ENCODE assay signal across 8 cellular contexts in the genomic region with DNA sequence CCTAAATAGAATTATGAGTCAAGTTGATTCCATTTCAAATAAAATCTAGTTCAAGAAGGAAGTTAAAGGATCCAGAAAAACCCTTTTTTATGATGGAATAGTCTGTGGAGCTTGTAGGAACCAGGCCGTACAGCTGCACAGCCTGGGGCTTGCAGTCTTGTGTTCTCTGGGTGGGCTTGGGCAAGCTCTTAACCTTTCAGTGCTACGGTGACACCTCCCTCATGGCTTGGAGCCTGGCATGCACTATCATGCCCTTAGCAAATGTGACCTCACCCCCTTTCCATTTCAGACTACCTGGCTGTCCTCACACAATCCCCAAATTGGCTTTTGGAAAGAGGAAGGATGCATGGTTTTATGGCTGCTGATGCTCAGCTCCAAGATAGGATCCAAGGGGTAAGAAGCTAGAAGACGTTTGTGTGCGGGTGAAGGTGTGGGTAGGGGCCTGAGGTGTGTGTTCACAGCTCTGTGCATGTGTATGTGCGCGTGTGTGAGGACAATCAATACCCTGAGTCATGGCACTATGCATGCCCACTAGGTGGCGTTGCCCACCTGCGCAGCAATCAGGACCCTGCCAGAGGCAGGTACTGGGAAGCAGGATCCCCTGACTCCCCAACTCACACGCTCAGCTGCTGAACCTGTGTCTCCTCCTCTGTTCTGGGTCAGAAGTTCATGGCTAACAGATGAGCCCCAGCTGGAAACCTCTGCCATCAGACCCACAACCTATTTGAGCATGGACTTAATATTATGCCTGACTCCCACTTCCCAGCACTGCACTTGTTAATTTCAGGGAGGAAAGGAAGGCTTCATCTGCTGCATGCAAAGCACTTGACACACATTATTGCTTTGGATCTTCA.
DNase-seq lines count a peak whose midpoint lies in the region; ATAC-seq and TF ChIP-seq lines count a peak whose summit lies in the region.

No MANE protein-coding gene starts in this region.

- TF ChIP-seq CTCF in BE2C (IDR thresholded peaks at IDR 0.05; ENCODE audit: low read depth, low read length) = peak; percentile 97
- TF ChIP-seq CTCF in Loucy (conservative IDR thresholded peaks at IDR 0.05; ENCODE audit: low read length) = peak; percentile 96
- peak; percentile 86 for TF ChIP-seq CTCF in WI38 (IDR thresholded peaks at IDR 0.05; ENCODE audit: low read depth, low read length)

- no peak overlapping the region for H3K4me2 ChIP-seq in Loucy (ENCODE audit: low read depth, low read length, poor library complexity, severe bottlenecking)

- DNase-seq in BE2C = peak; percentile 74
- DNase-seq in T47D (ENCODE audit: low read depth in 1 of 2, low spot score in 1 of 2) = peak; percentile 80 to 97
- DNase-seq in islet precursor cell = peak; percentile 79
- peak; percentile 59 for DNase-seq in stimulated activated CD4-positive, alpha-beta T cell treated with anti-CD3 and anti-CD28 coated beads, Interleukin-1b, Interleukin-23, amount 100 ng/mL, for 4 hours (ENCODE audit: low read depth in 2 of 2)
- DNase-seq in cortex of kidney (lab: John Stamatoyannopoulos, UW) = no peak

- in situ Hi-C loops in T47D (cut with HindIII; ENCODE audit: low pct_unique_long_range_greater_than_20kb, low sequenced_read_pairs) = no loop called here

- H3K4me3 ChIP-seq in BE2C (ENCODE audit: low read depth, low read length) (no peak overlapping the region), Loucy (ENCODE audit: low read length, poor library complexity, severe bottlenecking) (no peak overlapping the region), WI38 (ENCODE audit: low read depth, low read length) (no peak overlapping the region)

- H3F3A ChIP-seq in Loucy (ENCODE audit: low read depth) = no peaks in the 10 kb centered on the region

- H3K9ac ChIP-seq in Loucy (ENCODE audit: low read depth, low read length, poor library complexity, severe bottlenecking) = no peak overlapping the region

- peak overlapping the region; percentile 66 for H2AFZ ChIP-seq in Loucy (ENCODE audit: low read length)

- H3K27me3 ChIP-seq in BE2C = no peaks in the 10 kb centered on the region
- H3K27me3 ChIP-seq in Loucy (ENCODE audit: insufficient read depth, low read length, poor library complexity, severe bottlenecking) = no peaks in the 10 kb centered on the region

- H3K9me2 ChIP-seq in Loucy (replicated peaks; ENCODE audit: low read depth, low read length) = no peaks in the 10 kb centered on the region

- H4K20me1 ChIP-seq in Loucy (ENCODE audit: insufficient read depth, low read length, poor library complexity, severe bottlenecking) = no peaks in the 10 kb centered on the region

- H3K9me3 ChIP-seq in BE2C = no peaks in the 10 kb centered on the region
- H3K9me3 ChIP-seq in Loucy (ENCODE audit: insufficient read depth, low read depth, low read length) = no peaks in the 10 kb centered on the region

- H3K4me1 ChIP-seq in BE2C (no peaks in the 10 kb centered on the region), Loucy (ENCODE audit: insufficient read depth, low read length, poor library complexity, severe bottlenecking) (peaks cover 12% of the 10 kb centered on the region)

- ATAC-seq in GM18907 (IDR thresholded peaks at IDR 0.05; ENCODE audit: unreplicated experiment) = peak; percentile 64

- no peaks in the 10 kb centered on the region for H3K36me3 ChIP-seq in BE2C
- H3K36me3 ChIP-seq in Loucy (ENCODE audit: insufficient read depth, low read length) = no peaks in the 10 kb centered on the region

- no peaks in the 10 kb centered on the region for H3K79me2 ChIP-seq in Loucy (ENCODE audit: insufficient read depth, low read length)
